ENCODE assay signal across 31 cellular contexts in genomic region chr3:100703865-100704264, GRCh38.
"Had no signal": no experiment of that assay in that cellular context is flagged by ENCODE, and none has a peak within 500 bp of the region (broad histone marks: within the 10 kb centered on the region; RNA-seq: fewer than 3 reads in every experiment).

No MANE protein-coding gene starts in this region.

- DNase-seq: Kasumi-1, KBM-7, MG63, NCI-H1048, NCI-H1092 treated with DMSO at 0.1 percent for 48 hours, NCI-H1105 treated with DMSO at 0.1 percent for 48 hours, NCI-H1417, NCI-H1436, NCI-H146, NCI-H1694, NCI-H187, NCI-H1930, NCI-H2029 treated with DMSO at 0.1 percent for 48 hours, NCI-H2081 treated with DMSO at 0.1 percent for 48 hours, NCI-H2107, NCI-H2171, NCI-H2227 treated with DMSO at 0.1 percent for 48 hours, NCI-H345, NCI-H446, NCI-H510A treated with DMSO at 0.1 percent for 48 hours, NCI-H524 treated with DMSO at 0.1 percent for 48 hours, NCI-H526 treated with DMSO at 0.1 percent for 48 hours, NCI-H774, Peyer's patch, Right ventricle myocardium superior, RPMI8226, SHP77 treated with DMSO at 0.1 percent for 48 hours, SW 1271 had no signal

- H3K27ac ChIP-seq: KMS-11, Peyer's patch, SJSA1 had no signal

- H3K9ac ChIP-seq: KMS-11 had no signal

- H3K36me3 ChIP-seq: MG63, Peyer's patch, SJSA1 had no signal

- H3K4me2 ChIP-seq: KMS-11 had no signal

- ATAC-seq: SK-N-SH treated with all-trans-retinoic acid at 6 μM for 48 hours had no signal

- H3K4me3 ChIP-seq: MG63, Peyer's patch, SJSA1 had no signal

- H3K9me3 ChIP-seq: MG63, Peyer's patch, SJSA1 had no signal

- H3K27me3 ChIP-seq: Peyer's patch had no signal
